ENCODE assay signal across 11 cellular contexts in genomic region chrX:51955200-51955599, GRCh38.
DNase-seq lines count a peak whose midpoint lies in the region; ATAC-seq and TF ChIP-seq lines count a peak whose summit lies in the region.
"Had no signal": no experiment of that assay in that cellular context is flagged by ENCODE, and none has a peak within 500 bp of the region (broad histone marks: within the 10 kb centered on the region; RNA-seq: fewer than 3 reads in every experiment).

No MANE protein-coding gene starts in this region.

- intact Hi-C loops in body of pancreas (cut with DNase I), result no loop called here

- CTCF ChIA-PET in RWPE1 (lab: Yijun Ruan, JAX), result no interaction called here

- no peak overlapping the region for H3K27ac ChIP-seq in RWPE1
- H3K27ac ChIP-seq in body of pancreas, result no peak overlapping the region
- H3K27ac ChIP-seq: HL-60, tibial nerve had no signal

- no peaks in the 10 kb centered on the region for H3K4me1 ChIP-seq in body of pancreas
- H3K4me1 ChIP-seq: tibial nerve had no signal

- POLR2A ChIA-PET in RWPE1 (lab: Yijun Ruan, JAX; ENCODE audit: low non-redundant PET), result no interaction called here

- H3K4me3 ChIP-seq in body of pancreas, result no peak overlapping the region
- H3K4me3 ChIP-seq: tibial nerve had no signal

- ATAC-seq in GM18520 (IDR thresholded peaks at IDR 0.05; ENCODE audit: unreplicated experiment) (peak; percentile 96), GM21390 (IDR thresholded peaks at IDR 0.05; ENCODE audit: unreplicated experiment) (peak; percentile 98), HG03135 (IDR thresholded peaks at IDR 0.05; ENCODE audit: unreplicated experiment) (peak; percentile 83), body of pancreas (no peak)

- TF ChIP-seq CTCF in RWPE1 (conservative IDR thresholded peaks at IDR 0.05; ENCODE audit: low read depth) (no peak), body of pancreas (IDR thresholded peaks at IDR 0.05) (no peak)

- DNase-seq in RWPE1 (ENCODE audit: low spot score) (peak; percentile 0), body of pancreas (no peak), NCI-H510A (lab: John Stamatoyannopoulos, UW) (no peak), COR-L47 (lab: John Stamatoyannopoulos, UW) (no peak), amygdala (lab: John Stamatoyannopoulos, UW) (no peak)
- DNase-seq: NCI-H526 had no signal

- H3K36me3 ChIP-seq in body of pancreas (replicated peaks in 1 of 2; ENCODE audit: insufficient read depth in 1 of 2, low read depth in 2 of 2), result no peaks in the 10 kb centered on the region
- H3K36me3 ChIP-seq: tibial nerve had no signal

- no peaks in the 10 kb centered on the region for H3K27me3 ChIP-seq in body of pancreas
- H3K27me3 ChIP-seq: tibial nerve had no signal

- H3K9me3 ChIP-seq in body of pancreas, result no peaks in the 10 kb centered on the region
- H3K9me3 ChIP-seq: tibial nerve had no signal

- TF ChIP-seq POLR2A in body of pancreas (IDR thresholded peaks at IDR 0.05), result no peak

- WGBS in body of pancreas, 2 donors, result 7 to 15% methylated on average over 4 of the region's 4 CpGs
